In genomic region chr6:63574554-63574900, GRCh38 we compare ENCODE assay signal across 9 cellular contexts. TPM values are rescaled to one million over a fixed set of nuclear protein-coding genes. Genes with fewer than 3 reads are reported as not detected.
DNase-seq lines count a peak whose midpoint lies in the region; ATAC-seq, FAIRE-seq and TF ChIP-seq lines count a peak whose summit lies in the region.
"Had no signal": no experiment of that assay in that cellular context is flagged by ENCODE, and none has a peak within 500 bp of the region (broad histone marks: within the 10 kb centered on the region; RNA-seq: fewer than 3 reads in every experiment).

No MANE protein-coding gene starts in this region.

- H3K79me2 ChIP-seq in endothelial cell of umbilical vein (ENCODE audit: control insufficient read depth, insufficient read depth, low read length), result peaks cover 54% of the 10 kb centered on the region

- H3K36me3 ChIP-seq in CD8-positive, alpha-beta memory T cell (ENCODE audit: insufficient read depth, low read length), result peaks cover 18% of the 10 kb centered on the region
- H3K36me3 ChIP-seq in Panc1 (ENCODE audit: control insufficient read depth, insufficient read depth, low read length) (peaks cover 31% of the 10 kb centered on the region), endothelial cell of umbilical vein (ENCODE audit: control insufficient read depth in 2 of 2, extremely low read depth in 1 of 2, insufficient read depth in 2 of 2, low read length in 2 of 2) (peaks cover 0 to 23% of the 10 kb centered on the region in 2 experiments), pancreas (peaks cover 5 to 35% (median 6%) of the 10 kb centered on the region in 3 donors)

- peak overlapping the region; percentile 90 to 100 (median 98) for H3K27ac Mint-ChIP-seq in CD8-positive, alpha-beta memory T cell

- peak overlapping the region; percentile 91 for H3K4me3 ChIP-seq in CD8-positive, alpha-beta memory T cell (ENCODE audit: low read length)
- H3K4me3 ChIP-seq in Panc1 (ENCODE audit: low read depth in 2 of 2, low read length in 2 of 2) (peak overlapping the region; percentile 82 to 85), endothelial cell of umbilical vein (replicated peaks in 1 of 3; ENCODE audit: insufficient read depth in 1 of 3, low read depth in 1 of 3, low read length in 3 of 3) (peak overlapping the region in 2 of 3 experiments; percentile 13 to 88), pancreas (peak overlapping the region; percentile 77 to 98 (median 86))

- H4K20me1 ChIP-seq in endothelial cell of umbilical vein (replicated peaks; ENCODE audit: control insufficient read depth, extremely low read depth, insufficient read depth, low read length), result peaks cover 8% of the 10 kb centered on the region

- H3K4me1 ChIP-seq in CD8-positive, alpha-beta memory T cell (ENCODE audit: insufficient read depth, low read length), result peaks cover 25% of the 10 kb centered on the region
- H3K4me1 ChIP-seq in Panc1 (ENCODE audit: control insufficient read depth, insufficient read depth, low read length) (peaks cover 22% of the 10 kb centered on the region), endothelial cell of umbilical vein (ENCODE audit: control insufficient read depth, extremely low read depth, insufficient read depth, low read length) (peaks cover 18% of the 10 kb centered on the region), pancreas (peaks cover 28 to 39% (median 28%) of the 10 kb centered on the region in 3 donors)

- WGBS in pancreas, 2 donors, result 15 to 17% methylated on average over 2 of the region's 2 CpGs

- H3K9ac ChIP-seq in endothelial cell of umbilical vein (replicated peaks; ENCODE audit: extremely low read depth, insufficient read depth, low read length), result no peak overlapping the region

- H3K36me3 Mint-ChIP-seq in CD8-positive, alpha-beta memory T cell, result peaks cover 2 to 40% (median 7%) of the 10 kb centered on the region in 3 donors

- H3K27me3 Mint-ChIP-seq in CD8-positive, alpha-beta memory T cell, result peaks cover 0 to 4% of the 10 kb centered on the region in 2 donors

- dilution Hi-C loops in endothelial cell of umbilical vein (cut with MboI; ENCODE audit: extremely low pct_ligation_motif_present, low sequenced_read_pairs), result no loop called here

- ATAC-seq in Panc1 (no peak), pancreas (no peak), HG03442 (IDR thresholded peaks at IDR 0.05; ENCODE audit: unreplicated experiment) (no peak), HG02798 (IDR thresholded peaks at IDR 0.05; ENCODE audit: poor library complexity, unreplicated experiment) (no peak)

- DNase-seq in CD8-positive, alpha-beta memory T cell, result no peak
- DNase-seq in Panc1 (ENCODE audit: low read depth, low spot score) (no peak), endothelial cell of umbilical vein (ENCODE audit: low read depth, low spot score) (no peak), pancreas (no peak), ecto neural progenitor cell (ENCODE audit: low spot score) (no peak), activated gamma-delta T cell treated with Interleukin-2 at 50 U/mL for 16 hours (no peak)

- no peak overlapping the region for H2AFZ ChIP-seq in endothelial cell of umbilical vein (ENCODE audit: low read depth, low read length)

- TF ChIP-seq CTCF in Panc1 (IDR thresholded peaks at IDR 0.05), result peak; percentile 58
- TF ChIP-seq CTCF in endothelial cell of umbilical vein (IDR thresholded peaks at IDR 0.05; ENCODE audit: extremely low read depth in 1 of 2, insufficient read depth in 1 of 2, low read depth in 1 of 2, low read length in 2 of 2), result no peak
- peak in 1 of 4 donors; percentile 3 for TF ChIP-seq CTCF in pancreas (IDR thresholded peaks at IDR 0.05)

- BruUV-seq in Panc1 (replicated peaks; lab: Mats Ljungman, UMichigan) (no TSS peak), endothelial cell of umbilical vein (replicated peaks; lab: Mats Ljungman, UMichigan) (no TSS peak)

- H3K9me3 ChIP-seq in CD8-positive, alpha-beta memory T cell (ENCODE audit: low read length), result no peaks in the 10 kb centered on the region
- no peaks in the 10 kb centered on the region for H3K9me3 ChIP-seq in Panc1 (ENCODE audit: control insufficient read depth, insufficient read depth, low read depth, low read length)
- H3K9me3 ChIP-seq in endothelial cell of umbilical vein (replicated peaks; ENCODE audit: control insufficient read depth, insufficient read depth, low read length), result no peaks in the 10 kb centered on the region
- H3K9me3 ChIP-seq in pancreas, result no peaks in the 10 kb centered on the region

- in situ Hi-C loops in Panc1 (cut with HindIII; ENCODE audit: low pct_unique_long_range_greater_than_20kb, low sequenced_read_pairs), result loop anchor here (5.0 kb wide), 1 partner anchor 47 kb away; no protein-coding TSS in a partner anchor

- TF ChIP-seq POLR2A in endothelial cell of umbilical vein (IDR thresholded peaks at IDR 0.05; ENCODE audit: low read depth, low read length), result no peak

- POLR2A ChIA-PET in CD8-positive, alpha-beta memory T cell (lab: Charles Lee), result interaction anchor here (2.4 kb wide), 1 partner anchor 62 kb away, joined by 28 read pairs; the partner anchor contains the start of gene PHF3
- POLR2A ChIA-PET in Panc1 (lab: Charles Lee), result interaction anchor here (1.5 kb wide), 1 partner anchor 9 kb away, joined by 4 read pairs; no protein-coding TSS in a partner anchor
- POLR2A ChIA-PET in endothelial cell of umbilical vein (lab: Charles Lee), result no interaction called here

- peak overlapping the region; percentile 89 for H3K4me2 ChIP-seq in endothelial cell of umbilical vein (ENCODE audit: insufficient read depth, low read length)

- H3K9me1 ChIP-seq in endothelial cell of umbilical vein (replicated peaks; ENCODE audit: control insufficient read depth, extremely low read depth, insufficient read depth, low read length), result no peaks in the 10 kb centered on the region

- peak overlapping the region; percentile 89 to 100 (median 93) for H3K4me3 Mint-ChIP-seq in CD8-positive, alpha-beta memory T cell

- CTCF ChIA-PET in CD8-positive, alpha-beta memory T cell (lab: Charles Lee), result interaction anchor here (0.7 to 2.5 kb wide), 8 partner anchors 8 to 61 kb away, joined by 3 to 22 read pairs (median 4); partner anchors contain the start of gene PHF3
- CTCF ChIA-PET in Panc1 (lab: Charles Lee) (interaction anchor here (1.3 to 1.6 kb wide), 2 partner anchors 23 to 222 kb away, joined by 6 to 7 read pairs; no protein-coding TSS in a partner anchor), endothelial cell of umbilical vein (lab: Charles Lee) (interaction anchor here (1.0 to 2.2 kb wide), 5 partner anchors 10 to 228 kb away, joined by 3 to 12 read pairs (median 4); no protein-coding TSS in a partner anchor)

- H3K9me3 Mint-ChIP-seq in CD8-positive, alpha-beta memory T cell, result no peaks in the 10 kb centered on the region

- H3K4me1 Mint-ChIP-seq in CD8-positive, alpha-beta memory T cell, result peaks cover 31 to 46% (median 43%) of the 10 kb centered on the region in 3 donors

- intact Hi-C loops in Panc1 (cut with micrococcal nuclease; ENCODE audit: unreplicated experiment) (loop anchor here (5.0 kb wide), 1 partner anchor 222 kb away; no protein-coding TSS in a partner anchor), endothelial cell of umbilical vein (cut with micrococcal nuclease) (loop anchor here (5.0 kb wide), 1 partner anchor 267 kb away; no protein-coding TSS in a partner anchor), pancreas (cut with DNase I) (loop anchor here in 1 of 3 donors (5.0 to 10.0 kb wide), 2 partner anchors 50 to 117 kb away; no protein-coding TSS in a partner anchor)

- H3K27me3 ChIP-seq in CD8-positive, alpha-beta memory T cell (ENCODE audit: insufficient read depth, low read length, poor library complexity, severe bottlenecking), result no peaks in the 10 kb centered on the region
- H3K27me3 ChIP-seq in Panc1 (ENCODE audit: control insufficient read depth, insufficient read depth, low read length), result no peaks in the 10 kb centered on the region; the same call in 1 of the 2 replicates
- peaks cover 7 to 10% of the 10 kb centered on the region in 2 experiments for H3K27me3 ChIP-seq in endothelial cell of umbilical vein (ENCODE audit: control insufficient read depth in 2 of 2, insufficient read depth in 2 of 2, low read length in 2 of 2)
- H3K27me3 ChIP-seq in pancreas, result no peaks in the 10 kb centered on the region

- FAIRE-seq in endothelial cell of umbilical vein (lab: Jason Lieb, UNC) (no peak), pancreas (lab: Jason Lieb, UNC) (no peak)
- FAIRE-seq: colon had no signal

- no peak overlapping the region for H3K27ac ChIP-seq in CD8-positive, alpha-beta memory T cell (ENCODE audit: low read depth, low read length)
- H3K27ac ChIP-seq in Panc1 (ENCODE audit: low read length) (peak overlapping the region; percentile 92), endothelial cell of umbilical vein (ENCODE audit: insufficient read depth, low read depth, low read length) (no peak overlapping the region), pancreas (peak overlapping the region; percentile 100)

TF ChIP-seq in endothelial cell of umbilical vein, 7 proteins besides CTCF, POLR2A, EP300 and RAD21:
- TF ChIP-seq FOS (IDR thresholded peaks at IDR 0.05; ENCODE audit: borderline replicate concordance, insufficient read depth, low read length) (peak; percentile 3), JUN (IDR thresholded peaks at IDR 0.05; ENCODE audit: borderline replicate concordance, insufficient read depth, insufficient read length, low read depth) (no peak)
TF ChIP-seq in endothelial cell of umbilical vein: peak in this region for 1.

RNA-seq across cellular contexts. Expression of gene PTP4A1, which starts 2.2 kb away (rescaled TPM):
- 100 to 1,000 TPM in 1 of 2 experiments, 10 to 100 TPM in 1; 92.3 to 107 TPM for total RNA-seq in CD8-positive, alpha-beta memory T cell
- polyA plus RNA-seq in CD8-positive, alpha-beta memory T cell, result 54.3 TPM
- total RNA-seq in Panc1 (2021; ENCODE audit: unreplicated experiment) (71.0 TPM), endothelial cell of umbilical vein (58.4 and 65.1 TPM in 2 replicates), pancreas (10 to 100 TPM; 24.8 to 77.8 (median 40.7) TPM)
- polyA plus RNA-seq in Panc1 (2012; ENCODE audit: insufficient read length), result 29.3 TPM
- polyA plus RNA-seq in endothelial cell of umbilical vein (3.6 and 10.8 TPM in 2 replicates), pancreas (10 to 100 TPM in 1 of 2 donors, 1 to 10 TPM in 1; 5.4 to 13.7 TPM)
- polyA plus RNA-seq in endothelial cell of umbilical vein (2011; cell fraction: cytosol; rRNA removed), result 12.3 TPM in 2 replicates
- polyA plus RNA-seq in endothelial cell of umbilical vein (2011; cell fraction: nucleus; rRNA removed), result 7.1 and 9.0 TPM in 2 replicates
- polyA plus RNA-seq in endothelial cell of umbilical vein (2012), result 41.1 and 81.1 TPM in 2 replicates
- 10.3 and 17.2 TPM in 2 replicates for polyA minus RNA-seq in endothelial cell of umbilical vein
- 200 TPM for polyA minus RNA-seq in endothelial cell of umbilical vein (2011; cell fraction: cytosol; rRNA and poly(A)+ RNA removed)
- 24.1 and 33.9 TPM in 2 replicates for polyA minus RNA-seq in endothelial cell of umbilical vein (2011; cell fraction: nucleus; rRNA and poly(A)+ RNA removed)

Comparison
In these comparisons a context has a peak if more than half of its experiments do, and no peak if none do; other contexts are left out.
1. H3K27ac ChIP-seq: peak in Panc1 (single experiment) and pancreas (4 of 4); none in CD8-positive, alpha-beta memory T cell (single experiment) and endothelial cell of umbilical vein (single experiment).
2. Peak in every context shown above with its lines, with median percentiles within 50 percentile points of each other: H3K4me3 ChIP-seq.